ENCODE assay signal across 1 cellular context in the genomic region with DNA sequence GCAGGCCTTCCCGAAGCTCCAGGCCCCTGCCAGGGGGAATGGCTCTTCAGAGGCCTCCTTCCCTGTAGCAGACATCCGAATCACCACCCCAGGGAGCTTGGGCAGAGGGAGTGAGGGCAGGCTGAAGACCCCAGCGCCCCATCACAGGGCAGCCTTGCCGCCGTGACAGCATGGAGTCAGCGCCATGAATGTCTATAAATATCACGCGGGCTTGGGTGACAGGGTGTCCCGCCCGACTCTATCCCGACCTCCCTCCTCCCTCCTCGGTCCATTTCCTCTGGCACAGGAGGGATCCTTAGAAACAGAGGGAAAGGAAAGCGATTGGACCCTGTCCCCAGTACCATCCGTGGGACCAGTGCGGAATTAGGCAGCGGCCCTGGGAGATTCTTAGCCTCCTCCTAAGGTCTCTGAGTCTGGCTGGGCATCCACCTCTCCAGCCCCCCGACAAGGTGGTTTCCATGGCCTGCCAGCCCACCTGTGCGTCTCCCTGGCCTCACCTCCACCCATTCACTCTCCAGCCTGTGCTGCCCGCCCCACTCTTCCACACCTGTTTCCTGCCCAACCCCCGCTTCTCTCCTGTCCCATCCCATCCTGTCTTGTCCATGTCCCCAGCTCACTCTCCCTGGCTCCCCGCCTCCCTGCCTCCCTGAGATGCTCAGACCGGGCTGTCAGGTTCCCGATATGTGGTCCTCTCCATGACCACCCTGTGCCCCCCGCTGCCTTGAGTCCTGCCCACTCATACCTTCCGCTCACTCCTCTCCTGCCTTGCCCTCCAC.
TF ChIP-seq lines count a peak whose summit lies in the region.

No MANE protein-coding gene starts in this region.

TF ChIP-seq in WTC11, 78 proteins besides CTCF, POLR2A, EP300 and RAD21 (continued from another document):
- TF ChIP-seq, protein P1, sequence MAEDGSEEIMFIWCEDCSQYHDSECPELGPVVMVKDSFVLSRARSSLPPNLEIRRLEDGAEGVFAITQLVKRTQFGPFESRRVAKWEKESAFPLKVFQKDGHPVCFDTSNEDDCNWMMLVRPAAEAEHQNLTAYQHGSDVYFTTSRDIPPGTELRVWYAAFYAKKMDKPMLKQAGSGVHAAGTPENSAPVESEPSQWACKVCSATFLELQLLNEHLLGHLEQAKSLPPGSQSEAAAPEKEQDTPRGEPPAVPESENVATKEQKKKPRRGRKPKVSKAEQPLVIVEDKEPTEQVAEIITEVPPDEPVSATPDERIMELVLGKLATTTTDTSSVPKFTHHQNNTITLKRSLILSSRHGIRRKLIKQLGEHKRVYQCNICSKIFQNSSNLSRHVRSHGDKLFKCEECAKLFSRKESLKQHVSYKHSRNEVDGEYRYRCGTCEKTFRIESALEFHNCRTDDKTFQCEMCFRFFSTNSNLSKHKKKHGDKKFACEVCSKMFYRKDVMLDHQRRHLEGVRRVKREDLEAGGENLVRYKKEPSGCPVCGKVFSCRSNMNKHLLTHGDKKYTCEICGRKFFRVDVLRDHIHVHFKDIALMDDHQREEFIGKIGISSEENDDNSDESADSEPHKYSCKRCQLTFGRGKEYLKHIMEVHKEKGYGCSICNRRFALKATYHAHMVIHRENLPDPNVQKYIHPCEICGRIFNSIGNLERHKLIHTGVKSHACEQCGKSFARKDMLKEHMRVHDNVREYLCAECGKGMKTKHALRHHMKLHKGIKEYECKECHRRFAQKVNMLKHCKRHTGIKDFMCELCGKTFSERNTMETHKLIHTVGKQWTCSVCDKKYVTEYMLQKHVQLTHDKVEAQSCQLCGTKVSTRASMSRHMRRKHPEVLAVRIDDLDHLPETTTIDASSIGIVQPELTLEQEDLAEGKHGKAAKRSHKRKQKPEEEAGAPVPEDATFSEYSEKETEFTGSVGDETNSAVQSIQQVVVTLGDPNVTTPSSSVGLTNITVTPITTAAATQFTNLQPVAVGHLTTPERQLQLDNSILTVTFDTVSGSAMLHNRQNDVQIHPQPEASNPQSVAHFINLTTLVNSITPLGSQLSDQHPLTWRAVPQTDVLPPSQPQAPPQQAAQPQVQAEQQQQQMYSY (CRISPR knock-in tag; IDR thresholded peaks at IDR 0.05): no peak
- TF ChIP-seq ZBTB43 (CRISPR knock-in tag; IDR thresholded peaks at IDR 0.05): no peak
- no peak for TF ChIP-seq AR (CRISPR knock-in tag; IDR thresholded peaks at IDR 0.05)
